In genomic region chr5:33010851-33011250, GRCh38 we compare ENCODE assay signal across 24 cellular contexts.
DNase-seq lines count a peak whose midpoint lies in the region; ATAC-seq and TF ChIP-seq lines count a peak whose summit lies in the region.
"Had no signal": no experiment of that assay in that cellular context is flagged by ENCODE, and none has a peak within 500 bp of the region (broad histone marks: within the 10 kb centered on the region; RNA-seq: fewer than 3 reads in every experiment).

No MANE protein-coding gene starts in this region.

- CTCF ChIA-PET in MCF 10A (lab: Yijun Ruan, JAX): interaction anchor here (0.5 kb wide), 1 partner anchor 1026 kb away, joined by 3 read pairs; no protein-coding TSS in a partner anchor

- TF ChIP-seq CTCF in MCF 10A (IDR thresholded peaks at IDR 0.05; ENCODE audit: unreplicated experiment) (no peak), breast epithelium (IDR thresholded peaks at IDR 0.05) (no peak), fibroblast of the aortic adventitia (IDR thresholded peaks at IDR 0.05; ENCODE audit: insufficient read depth, low read length) (no peak)

- H3K36me3 Mint-ChIP-seq in MCF 10A (ENCODE audit: insufficient read depth, unreplicated experiment): peaks cover 4% of the 10 kb centered on the region
- H3K36me3 Mint-ChIP-seq: activated naive CD8-positive, alpha-beta T cell treated with anti-CD3 and anti-CD28 coated beads for 36 hours; CD8-positive, alpha-beta T cell; memory B cell had no signal

- no peaks in the 10 kb centered on the region for H3K27me3 Mint-ChIP-seq in MCF 10A (ENCODE audit: insufficient read depth, unreplicated experiment)
- H3K27me3 Mint-ChIP-seq: activated naive CD8-positive, alpha-beta T cell treated with anti-CD3 and anti-CD28 coated beads for 36 hours; B cell; memory B cell had no signal

- no peak overlapping the region for H3K27ac ChIP-seq in breast epithelium
- H3K27ac ChIP-seq: prostate gland, stomach, tibial artery had no signal

- intact Hi-C loops in MCF 10A (cut with micrococcal nuclease) (no loop called here), breast epithelium (cut with DNase I; ENCODE audit: low total_unique reads) (no loop called here)

- peaks cover 10% of the 10 kb centered on the region for H3K9me3 Mint-ChIP-seq in MCF 10A (ENCODE audit: unreplicated experiment)

- no peaks in the 10 kb centered on the region for H3K4me1 ChIP-seq in breast epithelium
- H3K4me1 ChIP-seq in adipocyte (ENCODE audit: control insufficient read depth, insufficient read depth, low read length): no peaks in the 10 kb centered on the region
- H3K4me1 ChIP-seq: prostate gland, stomach, tibial artery had no signal

- BruUV-seq in MCF 10A (replicated peaks; lab: Mats Ljungman, UMichigan): no TSS peak

- H3K4me1 Mint-ChIP-seq in MCF 10A (ENCODE audit: insufficient read depth, unreplicated experiment): peaks cover 19% of the 10 kb centered on the region
- H3K4me1 Mint-ChIP-seq: activated naive CD8-positive, alpha-beta T cell treated with anti-CD3 and anti-CD28 coated beads for 36 hours; B cell; memory B cell had no signal

- H3K27ac Mint-ChIP-seq in MCF 10A (ENCODE audit: low read depth, unreplicated experiment): peak overlapping the region; percentile 54
- H3K27ac Mint-ChIP-seq: activated CD8-positive, alpha-beta T cell treated with anti-CD3 and anti-CD28 coated beads, Interleukin-2, amount 10 ng/mL, durations not matched to agents 7 days and 5 days; activated naive CD8-positive, alpha-beta T cell treated with anti-CD3 and anti-CD28 coated beads for 36 hours; activated T-helper 2 cell treated with anti-CD3 and anti-CD28 coated beads, Interferon-gamma antibody, Interleukin-2, Interleukin-4, amounts not matched to agents 10 μg/mL and 5 μg/mL and 100 μg/mL, durations not matched to agents 14 hours and 24 hours and 36 hours; B cell; CD8-positive, alpha-beta T cell; memory B cell had no signal

- H3K9ac ChIP-seq in adipocyte (ENCODE audit: low read length): no peak overlapping the region

- H3K27me3 ChIP-seq in breast epithelium: no peaks in the 10 kb centered on the region
- no peaks in the 10 kb centered on the region for H3K27me3 ChIP-seq in adipocyte (replicated peaks; ENCODE audit: control insufficient read depth, insufficient read depth, low read length)
- H3K27me3 ChIP-seq: stomach, tibial artery had no signal

- DNase-seq in MCF 10A (ENCODE audit: unreplicated experiment) (peak; percentile 1), breast epithelium (ENCODE audit: low spot score in 2 of 2) (no peak), adipocyte (ENCODE audit: low read depth) (peak; percentile 7), fibroblast of the aortic adventitia (ENCODE audit: low read depth) (peak; percentile 57), stromal cell of bone marrow (ENCODE audit: low read depth) (peak; percentile 64), retina (no peak), NOMO-1 treated with dmso at 0.1 percent for 144 hours (lab: John Stamatoyannopoulos, UW; ENCODE audit: unreplicated experiment) (no peak)
- DNase-seq: activated CD8-positive, alpha-beta T cell treated with anti-CD3 and anti-CD28 coated beads, Interleukin-2, amount 10 ng/mL, durations not matched to agents 7 days and 5 days; activated naive CD8-positive, alpha-beta T cell treated with anti-CD3 and anti-CD28 coated beads for 36 hours; CD8-positive, alpha-beta T cell; foreskin melanocyte; KG1; left colon; NCI-H1417 treated with DMSO at 0.1 percent for 48 hours; NCI-H2081; NCI-H82; stomach; T-helper 2 cell; tibial artery had no signal

- ATAC-seq in GM19324 (IDR thresholded peaks at IDR 0.05; ENCODE audit: low FRiP score, unreplicated experiment): no peak
- ATAC-seq: activated CD8-positive, alpha-beta T cell treated with anti-CD3 and anti-CD28 coated beads, Interleukin-2, amount 10 ng/mL, durations not matched to agents 7 days and 5 days; CD8-positive, alpha-beta T cell; left colon had no signal

- no peaks in the 10 kb centered on the region for H3K36me3 ChIP-seq in breast epithelium
- H3K36me3 ChIP-seq in adipocyte (ENCODE audit: control insufficient read depth, insufficient read depth, low read length, severe bottlenecking): no peaks in the 10 kb centered on the region
- H3K36me3 ChIP-seq: prostate gland, stomach had no signal

- no peak for TF ChIP-seq POLR2A in breast epithelium (IDR thresholded peaks at IDR 0.05)

- POLR2A ChIA-PET in MCF 10A (lab: Yijun Ruan, JAX): interaction anchor here (0.6 kb wide), 1 partner anchor 398 kb away, joined by 4 read pairs; no protein-coding TSS in a partner anchor

- H3K9me3 ChIP-seq in breast epithelium (peaks cover 0 to 21% of the 10 kb centered on the region in 2 donors), adipocyte (ENCODE audit: control insufficient read depth, low read length) (peaks cover 27% of the 10 kb centered on the region)
- H3K9me3 ChIP-seq: prostate gland had no signal

- no peak overlapping the region for H3K4me3 Mint-ChIP-seq in MCF 10A (ENCODE audit: unreplicated experiment)
- H3K4me3 Mint-ChIP-seq: activated CD8-positive, alpha-beta T cell treated with anti-CD3 and anti-CD28 coated beads, Interleukin-2, amount 10 ng/mL, durations not matched to agents 7 days and 5 days; activated naive CD8-positive, alpha-beta T cell treated with anti-CD3 and anti-CD28 coated beads for 36 hours; B cell; CD8-positive, alpha-beta T cell; memory B cell had no signal

- H3K4me3 ChIP-seq in breast epithelium: no peak overlapping the region
- no peak overlapping the region for H3K4me3 ChIP-seq in adipocyte (ENCODE audit: low read length)
- no peak overlapping the region for H3K4me3 ChIP-seq in fibroblast of the aortic adventitia (ENCODE audit: low read depth, low read length)
- H3K4me3 ChIP-seq: prostate gland, stomach, tibial artery had no signal

Comparison
In these comparisons a context has a peak if more than half of its experiments do, and no peak if none do; other contexts are left out.
1. DNase-seq: peak in MCF 10A (single experiment), adipocyte (single experiment), fibroblast of the aortic adventitia (single experiment) and stromal cell of bone marrow (single experiment); none in breast epithelium (0 of 2), retina (single experiment) and NOMO-1 treated with dmso at 0.1 percent for 144 hours (single experiment).